1 cellular context compared by ENCODE assay signal in the genomic region with DNA sequence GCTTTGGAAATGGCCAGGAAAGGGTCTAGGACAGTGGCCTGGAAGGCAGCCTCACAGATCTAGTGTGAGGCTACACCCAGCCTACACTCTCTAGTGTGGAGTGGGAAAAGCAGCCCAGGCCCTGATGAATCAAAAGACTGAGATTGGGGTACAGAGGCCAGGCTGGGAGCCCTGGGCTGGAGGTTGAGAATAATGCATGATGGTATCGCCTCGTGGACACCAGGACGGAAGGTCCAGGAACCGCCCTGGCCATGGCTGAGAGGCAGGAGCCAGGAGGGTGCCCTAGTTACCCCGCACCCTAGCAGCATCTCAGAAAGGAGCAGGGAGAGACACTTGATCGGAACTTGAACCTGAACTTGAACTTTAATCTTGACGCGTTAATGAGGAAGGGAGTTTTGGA.
TF ChIP-seq lines count a peak whose summit lies in the region.

No MANE protein-coding gene starts in this region.

TF ChIP-seq in H1, 55 proteins besides CTCF, POLR2A, EP300 and RAD21:
- TF ChIP-seq SAP30 (IDR thresholded peaks at IDR 0.05; ENCODE audit: insufficient read depth, insufficient replicate concordance, low read length) (no peak), NRF1 (IDR thresholded peaks at IDR 0.05; ENCODE audit: low read depth, low read length) (no peak), JUND (IDR thresholded peaks at IDR 0.05; ENCODE audit: low read length) (no peak), SIX5 (IDR thresholded peaks at IDR 0.05; ENCODE audit: low read depth, low read length) (no peak), GABPA (IDR thresholded peaks at IDR 0.05; ENCODE audit: borderline replicate concordance, insufficient read depth, low read length) (no peak), SP1 (IDR thresholded peaks at IDR 0.05; ENCODE audit: low read depth, low read length) (no peak), CTBP2 (IDR thresholded peaks at IDR 0.05; ENCODE audit: borderline replicate concordance, insufficient read depth, insufficient read length, low read length) (no peak), CEBPB (IDR thresholded peaks at IDR 0.05; ENCODE audit: low read depth, low read length) (no peak), RXRA (IDR thresholded peaks at IDR 0.05; ENCODE audit: insufficient read depth, low read depth, low read length) (no peak), KDM5A (IDR thresholded peaks at IDR 0.05; ENCODE audit: low read length) (no peak), SUZ12 (IDR thresholded peaks at IDR 0.05; ENCODE audit: low read length) (no peak), TAF1 (IDR thresholded peaks at IDR 0.05; ENCODE audit: low read depth, low read length) (no peak), TEAD4 (IDR thresholded peaks at IDR 0.05; ENCODE audit: low read depth, low read length) (no peak)
- TF ChIP-seq, protein P1, sequence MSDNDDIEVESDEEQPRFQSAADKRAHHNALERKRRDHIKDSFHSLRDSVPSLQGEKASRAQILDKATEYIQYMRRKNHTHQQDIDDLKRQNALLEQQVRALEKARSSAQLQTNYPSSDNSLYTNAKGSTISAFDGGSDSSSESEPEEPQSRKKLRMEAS (IDR thresholded peaks at IDR 0.05), result no peak
- TF ChIP-seq, protein P2, sequence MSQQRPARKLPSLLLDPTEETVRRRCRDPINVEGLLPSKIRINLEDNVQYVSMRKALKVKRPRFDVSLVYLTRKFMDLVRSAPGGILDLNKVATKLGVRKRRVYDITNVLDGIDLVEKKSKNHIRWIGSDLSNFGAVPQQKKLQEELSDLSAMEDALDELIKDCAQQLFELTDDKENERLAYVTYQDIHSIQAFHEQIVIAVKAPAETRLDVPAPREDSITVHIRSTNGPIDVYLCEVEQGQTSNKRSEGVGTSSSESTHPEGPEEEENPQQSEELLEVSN (IDR thresholded peaks at IDR 0.05), result no peak
TF ChIP-seq in H1: peak in this region for 0.
